ENCODE assay signal across 24 cellular contexts in the genomic region with DNA sequence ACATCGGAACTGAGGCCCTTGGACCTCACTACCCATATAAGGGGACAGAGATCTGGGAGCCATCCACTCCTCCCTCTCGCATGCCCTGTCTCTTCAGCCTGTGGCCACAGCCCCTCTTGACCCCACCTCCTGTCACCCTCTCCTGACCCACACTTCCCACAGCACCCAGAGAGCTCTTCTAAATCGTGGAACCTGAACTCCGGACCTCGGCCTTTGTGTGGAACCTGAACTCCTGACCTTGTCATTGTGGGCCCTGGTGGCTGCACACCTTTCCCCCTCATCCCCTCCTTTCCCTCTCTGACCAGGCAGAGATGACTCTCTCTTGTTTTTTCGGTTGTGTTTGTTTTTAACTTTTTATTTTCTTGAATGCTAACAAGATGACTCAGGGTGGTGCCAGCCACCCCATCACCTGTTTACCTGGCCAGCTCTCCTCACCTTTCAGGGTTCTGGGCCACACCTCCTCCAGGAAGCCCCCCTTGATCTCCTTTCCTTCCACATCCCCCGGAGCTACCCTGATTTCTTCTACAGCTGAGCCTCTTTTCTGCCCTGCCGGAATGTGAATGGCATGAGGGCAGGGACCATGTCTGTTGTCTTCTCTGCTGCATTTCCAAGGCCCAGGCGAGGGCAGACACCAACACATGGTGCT.
"Had no signal": no experiment of that assay in that cellular context is flagged by ENCODE, and none has a peak within 500 bp of the region (broad histone marks: within the 10 kb centered on the region; RNA-seq: fewer than 3 reads in every experiment).

No MANE protein-coding gene starts in this region.

- H3K27me3 Mint-ChIP-seq: activated CD8-positive, alpha-beta memory T cell treated with anti-CD3 and anti-CD28 coated beads, Interleukin-2, amount 10 ng/mL, durations not matched to agents 7 days and 5 days; effector memory CD8-positive, alpha-beta T cell; stimulated activated naive CD8-positive, alpha-beta T cell treated with anti-CD3 and anti-CD28 coated beads, Interleukin-15, Interleukin-2, amounts not matched to agents 100 ng/mL and 50 ng/mL, for 24 hours; T-helper 17 cell had no signal

- DNase-seq: activated CD4-positive, alpha-beta T cell treated with anti-CD3 and anti-CD28 coated beads, Interleukin-2, amount 50 U/mL, for 1 hour; activated CD8-positive, alpha-beta memory T cell treated with anti-CD3 and anti-CD28 coated beads, Interleukin-2, amount 10 ng/mL, durations not matched to agents 7 days and 5 days; activated gamma-delta T cell; activated T-cell treated with anti-CD3 and anti-CD28 coated beads, Interleukin-2, amount 50 U/mL, for 1 hour; anterior cingulate cortex; cerebellar nuclear complex; dermis blood vessel endothelial cell; effector memory CD8-positive, alpha-beta T cell; foreskin melanocyte; heart right ventricle; lower lobe of right lung; occipital lobe; right cardiac atrium; SJCRH30; small intestine; stimulated activated CD4-positive, alpha-beta T cell treated with anti-CD3 and anti-CD28 coated beads, Interleukin-4, amount 100 ng/mL, for 24 hours; T-helper 17 cell had no signal

- H3K4me3 ChIP-seq: heart right ventricle, lower lobe of right lung, prostate gland, SJCRH30, upper lobe of left lung had no signal

- H3K27me3 ChIP-seq: heart right ventricle, SJCRH30, upper lobe of left lung had no signal

- H3K4me1 ChIP-seq: SJCRH30 had no signal

- H3K27ac Mint-ChIP-seq: activated CD8-positive, alpha-beta memory T cell treated with anti-CD3 and anti-CD28 coated beads, Interleukin-2, amount 10 ng/mL, durations not matched to agents 7 days and 5 days; mesothelial cell of epicardium; stimulated activated naive CD8-positive, alpha-beta T cell treated with anti-CD3 and anti-CD28 coated beads, Interleukin-15, Interleukin-2, amounts not matched to agents 100 ng/mL and 50 ng/mL, for 24 hours; T-helper 17 cell; WTC11 had no signal

- H3K27ac ChIP-seq: epithelial cell of prostate, heart right ventricle, lower lobe of right lung, prostate gland, SJCRH30 had no signal

- H3K9me3 Mint-ChIP-seq: activated naive CD4-positive, alpha-beta T cell treated with anti-CD3 and anti-CD28 coated beads, Interleukin-2, amount 50 U/mL, for 72 hours; effector memory CD8-positive, alpha-beta T cell; mesothelial cell of epicardium; stimulated activated naive CD8-positive, alpha-beta T cell treated with anti-CD3 and anti-CD28 coated beads, Interleukin-15, Interleukin-2, amounts not matched to agents 100 ng/mL and 50 ng/mL, for 24 hours; WTC11 had no signal

- H3K9me3 ChIP-seq: heart right ventricle, lower lobe of right lung, prostate gland, SJCRH30, upper lobe of left lung had no signal

- ATAC-seq: activated CD8-positive, alpha-beta memory T cell treated with anti-CD3 and anti-CD28 coated beads, Interleukin-2, amount 10 ng/mL, durations not matched to agents 7 days and 5 days; activated naive CD4-positive, alpha-beta T cell treated with anti-CD3 and anti-CD28 coated beads, Interleukin-2, amount 50 U/mL, for 72 hours; effector memory CD8-positive, alpha-beta T cell; lower lobe of right lung; T-helper 17 cell; WTC11 had no signal

- H3K4me3 Mint-ChIP-seq: activated CD8-positive, alpha-beta memory T cell treated with anti-CD3 and anti-CD28 coated beads, Interleukin-2, amount 10 ng/mL, durations not matched to agents 7 days and 5 days; effector memory CD8-positive, alpha-beta T cell; mesothelial cell of epicardium; stimulated activated naive CD8-positive, alpha-beta T cell treated with anti-CD3 and anti-CD28 coated beads, Interleukin-15, Interleukin-2, amounts not matched to agents 100 ng/mL and 50 ng/mL, for 24 hours; T-helper 17 cell; WTC11 had no signal
